ENCODE assay signal across 8 cellular contexts in the genomic region with DNA sequence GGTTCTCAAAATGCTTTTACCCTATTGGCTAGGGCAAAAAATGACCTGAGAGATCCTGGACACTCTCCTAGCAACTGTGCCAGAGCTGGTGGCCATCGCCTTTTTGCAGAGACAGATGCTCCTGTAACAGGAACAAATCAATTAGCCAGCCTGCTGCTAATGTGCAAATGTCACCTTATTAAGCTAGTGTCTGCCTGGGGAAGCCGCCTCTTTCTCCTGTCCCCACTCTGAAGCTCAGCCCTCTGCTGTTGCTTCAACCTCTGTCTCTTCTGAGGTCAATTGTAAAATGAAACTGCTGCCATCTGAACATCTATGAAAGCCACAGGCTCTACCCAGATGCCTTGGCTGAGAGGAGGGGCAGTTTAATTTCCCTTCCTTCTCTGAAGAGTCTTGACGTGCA.
DNase-seq lines count a peak whose midpoint lies in the region; ATAC-seq lines count a peak whose summit lies in the region.

No MANE protein-coding gene starts in this region.

- H3K36me3 Mint-ChIP-seq in activated T-cell treated with anti-CD3 and anti-CD28 coated beads, Interleukin-2, amount 50 U/mL, for 4 hours (ENCODE audit: insufficient read depth) = no peaks in the 10 kb centered on the region

- no peaks in the 10 kb centered on the region for H3K27me3 Mint-ChIP-seq in activated T-cell treated with anti-CD3 and anti-CD28 coated beads, Interleukin-2, amount 50 U/mL, for 4 hours (ENCODE audit: low read depth)

- H3K4me3 Mint-ChIP-seq in activated T-cell treated with anti-CD3 and anti-CD28 coated beads, Interleukin-2, amount 50 U/mL, for 4 hours = peak overlapping the region; percentile 29

- peaks cover 22% of the 10 kb centered on the region for H3K4me1 Mint-ChIP-seq in activated T-cell treated with anti-CD3 and anti-CD28 coated beads, Interleukin-2, amount 50 U/mL, for 4 hours (ENCODE audit: low read depth)

- DNase-seq in activated T-cell treated with anti-CD3 and anti-CD28 coated beads, Interleukin-2, amount 50 U/mL, for 4 hours = no peak
- no peak for DNase-seq in activated T-cell treated with anti-CD3 and anti-CD28 coated beads, Interleukin-2, amount 50 U/mL, for 48 hours
- DNase-seq in NCI-H69 (lab: John Stamatoyannopoulos, UW) (peak; percentile 70), DMS79 (lab: John Stamatoyannopoulos, UW) (no peak), SIG-M5 treated with dmso at 0.1 percent for 504 hours (lab: John Stamatoyannopoulos, UW; ENCODE audit: unreplicated experiment) (no peak), NCI-H1930 (lab: John Stamatoyannopoulos, UW) (no peak)
- no peak for DNase-seq in stimulated activated naive CD8-positive, alpha-beta T cell treated with anti-CD3 and anti-CD28 coated beads, Interleukin-15, Interleukin-2, amounts not matched to agents 100 U/mL and 50 U/mL, for 24 hours

- no peak for ATAC-seq in activated T-cell treated with anti-CD3 and anti-CD28 coated beads, Interleukin-2, amount 50 U/mL, for 4 hours
- peak; percentile 60 for ATAC-seq in HG02642 (IDR thresholded peaks at IDR 0.05; ENCODE audit: poor library complexity, unreplicated experiment)
- peak; percentile 57 for ATAC-seq in stimulated activated naive CD8-positive, alpha-beta T cell treated with anti-CD3 and anti-CD28 coated beads, Interleukin-15, Interleukin-2, amounts not matched to agents 100 U/mL and 50 U/mL, for 24 hours

- H3K9me3 Mint-ChIP-seq in activated T-cell treated with anti-CD3 and anti-CD28 coated beads, Interleukin-2, amount 50 U/mL, for 4 hours = no peaks in the 10 kb centered on the region

Comparison
In these comparisons a context has a peak if more than half of its experiments do, and no peak if none do; other contexts are left out.
1. ATAC-seq: peak in HG02642 (single experiment) and stimulated activated naive CD8-positive, alpha-beta T cell treated with anti-CD3 and anti-CD28 coated beads, Interleukin-15, Interleukin-2, amounts not matched to agents 100 U/mL and 50 U/mL, for 24 hours (single experiment); none in activated T-cell treated with anti-CD3 and anti-CD28 coated beads, Interleukin-2, amount 50 U/mL, for 4 hours (0 of 2).